In genomic region chr6:28810655-28811053, GRCh38 we compare ENCODE assay signal across 15 cellular contexts.
DNase-seq lines count a peak whose midpoint lies in the region; ATAC-seq, FAIRE-seq and TF ChIP-seq lines count a peak whose summit lies in the region.
"Had no signal": no experiment of that assay in that cellular context is flagged by ENCODE, and none has a peak within 500 bp of the region (broad histone marks: within the 10 kb centered on the region; RNA-seq: fewer than 3 reads in every experiment).

No MANE protein-coding gene starts in this region.

- peak overlapping the region in 2 of 3 donors; percentile 40 to 96 for H3K27ac Mint-ChIP-seq in IgD-negative memory B cell
- H3K27ac Mint-ChIP-seq in naive thymus-derived CD4-positive, alpha-beta T cell = peak overlapping the region in 5 of 9 donors; percentile 36 to 69 (median 39)
- H3K27ac Mint-ChIP-seq: effector memory CD8-positive, alpha-beta T cell; natural killer cell treated with Interleukin-12 subunit alpha and Interleukin-12 subunit beta and Interleukin-15 and Interleukin-18, amount 100 ng/mL, for 72 hours had no signal

- in situ Hi-C loops in K562 (cut with MboI) = no loop called here

- peaks cover 0 to 6% (median 4%) of the 10 kb centered on the region in 3 donors for H3K4me1 Mint-ChIP-seq in IgD-negative memory B cell
- H3K4me1 Mint-ChIP-seq in naive thymus-derived CD4-positive, alpha-beta T cell = peaks cover 0 to 31% (median 13%) of the 10 kb centered on the region in 7 donors

- peak overlapping the region; percentile 50 for H3K4me3 ChIP-seq in K562
- H3K4me3 ChIP-seq in naive thymus-derived CD4-positive, alpha-beta T cell (ENCODE audit: low read length) = no peak overlapping the region
- H3K4me3 ChIP-seq: suprapubic skin had no signal

- intact Hi-C loops in K562 (cut with micrococcal nuclease) (loop anchor here (1.0 to 10.0 kb wide), 4 partner anchors 20 to 316 kb away; no protein-coding TSS in a partner anchor), posterior vena cava (cut with DNase I) (no loop called here)
- intact Hi-C loops in naive thymus-derived CD4-positive, alpha-beta T cell (cut with micrococcal nuclease) = loop anchor here (5.0 to 10.0 kb wide), 6 partner anchors 33 to 1516 kb away; no protein-coding TSS in a partner anchor

- peak; percentile 31 for DNase-seq in NCI-H82 (lab: John Stamatoyannopoulos, UW)
- DNase-seq in NCI-H82 treated with DMSO at 0.1 percent for 48 hours (lab: John Stamatoyannopoulos, UW; ENCODE audit: unreplicated experiment) = no peak
- DNase-seq in K562 (ENCODE audit: extremely low read depth in 1 of 4, low spot score in 3 of 4) = peak in 1 of 4 experiments; percentile 52
- no peak for DNase-seq in naive thymus-derived CD4-positive, alpha-beta T cell
- DNase-seq in stimulated activated CD4-positive, alpha-beta T cell treated with anti-CD3 and anti-CD28 coated beads, Interleukin-2, amount 100 ng/mL, for 48 hours = no peak
- DNase-seq in omental fat pad (ENCODE audit: low spot score) = no peak
- DNase-seq in posterior vena cava (ENCODE audit: low spot score) = no peak
- DNase-seq: activated naive CD8-positive, alpha-beta T cell treated with anti-CD3 and anti-CD28 coated beads, Interleukin-2, amount 50 U/mL, for 24 hours; effector memory CD8-positive, alpha-beta T cell; GOT3; NCI-H1048; stimulated activated CD4-positive, alpha-beta T cell treated with anti-CD3 and anti-CD28 coated beads, Interleukin-2, amount 100 ng/mL, for 24 hours had no signal

- H3K9me3 ChIP-seq in K562 (replicated peaks; ENCODE audit: control insufficient read depth, insufficient read depth, low read depth, low read length) = no peaks in the 10 kb centered on the region
- peaks cover 0 to 22% (median 6%) of the 10 kb centered on the region in 3 experiments for H3K9me3 ChIP-seq in naive thymus-derived CD4-positive, alpha-beta T cell (ENCODE audit: control insufficient read depth in 2 of 3, low read length in 3 of 3)
- H3K9me3 ChIP-seq: suprapubic skin had no signal

- CTCF ChIA-PET in K562 (lab: Yijun Ruan, JAX; ENCODE audit: low intra/inter-chr PET ratio) = interaction anchor here (1.6 kb wide), 1 partner anchor 124 kb away, joined by 6 read pairs; no protein-coding TSS in a partner anchor
- CTCF ChIA-PET in naive thymus-derived CD4-positive, alpha-beta T cell (lab: Charles Lee) = no interaction called here

- H2AFZ ChIP-seq in K562 (ENCODE audit: low read depth, low read length) = peak overlapping the region; percentile 94

- no peak overlapping the region for H3K4me3 Mint-ChIP-seq in IgD-negative memory B cell
- H3K4me3 Mint-ChIP-seq in naive thymus-derived CD4-positive, alpha-beta T cell = peak overlapping the region in 4 of 10 donors; percentile 3 to 48 (median 12)

- no peak for TF ChIP-seq RAD21 in K562 (CRISPR knock-in tag; conservative IDR thresholded peaks at IDR 0.05 in 1 of 2, IDR thresholded peaks at IDR 0.05 in 1 of 2)

- H3K9me3 Mint-ChIP-seq in IgD-negative memory B cell = peaks cover 11 to 29% (median 29%) of the 10 kb centered on the region in 3 donors
- H3K9me3 Mint-ChIP-seq in naive thymus-derived CD4-positive, alpha-beta T cell = peaks cover 3 to 95% (median 50%) of the 10 kb centered on the region in 11 donors

- no peak for TF ChIP-seq EP300 in K562 (IDR thresholded peaks at IDR 0.05; ENCODE audit: low read length)

- H3K27ac ChIP-seq in K562 (ENCODE audit: extremely low read depth, low read depth, low read length) = no peak overlapping the region; the same call in 2 of the 3 replicates
- no peak overlapping the region for H3K27ac ChIP-seq in naive thymus-derived CD4-positive, alpha-beta T cell (ENCODE audit: low read depth, low read length)
- H3K27ac ChIP-seq: suprapubic skin had no signal

- H4K20me1 ChIP-seq in K562 (replicated peaks; ENCODE audit: control insufficient read depth, insufficient read depth, low read length) = no peaks in the 10 kb centered on the region

- peaks cover 9 to 12% of the 10 kb centered on the region in 2 experiments; a peak in 4 of 5 replicates for H3K4me1 ChIP-seq in K562 (replicated peaks in 1 of 2; ENCODE audit: control insufficient read depth in 2 of 2, insufficient read depth in 2 of 2, low read length in 2 of 2)
- no peaks in the 10 kb centered on the region for H3K4me1 ChIP-seq in naive thymus-derived CD4-positive, alpha-beta T cell (ENCODE audit: control insufficient read depth in 2 of 2, insufficient read depth in 2 of 2, low read length in 2 of 2)
- H3K4me1 ChIP-seq: suprapubic skin had no signal

- H3K27me3 ChIP-seq in K562 (ENCODE audit: control insufficient read depth in 2 of 2, insufficient read depth in 2 of 2, low read length in 2 of 2) = no peaks in the 10 kb centered on the region
- peaks cover 36 to 47% of the 10 kb centered on the region in 2 donors for H3K27me3 ChIP-seq in naive thymus-derived CD4-positive, alpha-beta T cell (ENCODE audit: control insufficient read depth in 2 of 2, insufficient read depth in 2 of 2, low read length in 2 of 2)

- peak overlapping the region; percentile 92 for H3K4me2 ChIP-seq in K562 (ENCODE audit: insufficient read depth, low read length)

- H3K36me3 ChIP-seq in K562 (ENCODE audit: control insufficient read depth, insufficient read depth, low read length) = no peaks in the 10 kb centered on the region
- H3K36me3 ChIP-seq in naive thymus-derived CD4-positive, alpha-beta T cell (ENCODE audit: control insufficient read depth in 2 of 3, insufficient read depth in 3 of 3, low read length in 3 of 3) = no peaks in the 10 kb centered on the region
- H3K36me3 ChIP-seq: suprapubic skin had no signal

- WGBS in K562 (ENCODE audit: insufficient coverage, low coverage, missing lambda C conversion rate) = 1% methylated on average over 14 of the region's 14 CpGs

- ATAC-seq in K562 = peak; percentile 16
- no peak for ATAC-seq in naive thymus-derived CD4-positive, alpha-beta T cell
- no peak for ATAC-seq in omental fat pad (ENCODE audit: low FRiP score)
- ATAC-seq: activated naive CD8-positive, alpha-beta T cell treated with anti-CD3 and anti-CD28 coated beads, Interleukin-2, amount 50 U/mL, for 24 hours; effector memory CD8-positive, alpha-beta T cell; natural killer cell treated with Interleukin-12 subunit alpha and Interleukin-12 subunit beta and Interleukin-15 and Interleukin-18, amount 100 ng/mL, for 72 hours had no signal

- no peaks in the 10 kb centered on the region for H3K9me1 ChIP-seq in K562 (ENCODE audit: control insufficient read depth, insufficient read depth, low read length)

- H3K79me2 ChIP-seq in K562 (ENCODE audit: control insufficient read depth, insufficient read depth, low read length) = no peaks in the 10 kb centered on the region

- peaks cover 77% of the 10 kb centered on the region for H3K27me3 Mint-ChIP-seq in IgD-negative memory B cell
- H3K27me3 Mint-ChIP-seq in naive thymus-derived CD4-positive, alpha-beta T cell = peaks cover 92 to 98% (median 96%) of the 10 kb centered on the region in 5 donors

- no peaks in the 10 kb centered on the region for H3K36me3 Mint-ChIP-seq in IgD-negative memory B cell
- H3K36me3 Mint-ChIP-seq in naive thymus-derived CD4-positive, alpha-beta T cell = peaks cover 0 to 18% (median 5%) of the 10 kb centered on the region in 5 donors

- TF ChIP-seq POLR2A in K562 (conservative IDR thresholded peaks at IDR 0.05) = no peak

- peak overlapping the region; percentile 47 to 94; a peak in 3 of 4 replicates for H3K9ac ChIP-seq in K562 (ENCODE audit: insufficient read depth in 1 of 2, low read depth in 2 of 2, low read length in 2 of 2)

- POLR2A ChIA-PET in K562 (lab: Yijun Ruan, JAX) = interaction anchor here (0.5 to 2.6 kb wide), 14 partner anchors 9 to 86 kb away, joined by 3 to 13 read pairs (median 4); no protein-coding TSS in a partner anchor
- POLR2A ChIA-PET in naive thymus-derived CD4-positive, alpha-beta T cell (lab: Charles Lee) = interaction anchor here (0.5 to 1.5 kb wide), 3 partner anchors 13 to 321 kb away, joined by 3 read pairs; no protein-coding TSS in a partner anchor

- no TSS peak for BruUV-seq in K562 (replicated peaks; lab: Mats Ljungman, UMichigan)

- no peak for TF ChIP-seq CTCF in K562 (IDR thresholded peaks at IDR 0.05 in 2 of 3, conservative IDR thresholded peaks at IDR 0.05 in 1 of 3; ENCODE audit: insufficient read depth in 2 of 3, low read depth in 1 of 3, low read length in 3 of 3)
- no peak for TF ChIP-seq CTCF in omental fat pad (IDR thresholded peaks at IDR 0.05)

- FAIRE-seq in K562 (lab: Jason Lieb, UNC) = no peak

TF ChIP-seq in K562, 482 proteins besides CTCF, POLR2A, EP300 and RAD21 (continues in another document):
- TF ChIP-seq CREB1 (IDR thresholded peaks at IDR 0.05) (no peak), CREB1 (CRISPR knock-in tag; IDR thresholded peaks at IDR 0.05) (peak; percentile 57)

Comparison
In these comparisons a context has a peak if more than half of its experiments do, and no peak if none do; other contexts are left out.
1. intact Hi-C loops: an anchor here in K562 (1.0 to 10.0 kb wide) and naive thymus-derived CD4-positive, alpha-beta T cell (5.0 to 10.0 kb wide); none called in posterior vena cava.